Comparison of ENCODE assay signal across 21 cellular contexts in the genomic region with DNA sequence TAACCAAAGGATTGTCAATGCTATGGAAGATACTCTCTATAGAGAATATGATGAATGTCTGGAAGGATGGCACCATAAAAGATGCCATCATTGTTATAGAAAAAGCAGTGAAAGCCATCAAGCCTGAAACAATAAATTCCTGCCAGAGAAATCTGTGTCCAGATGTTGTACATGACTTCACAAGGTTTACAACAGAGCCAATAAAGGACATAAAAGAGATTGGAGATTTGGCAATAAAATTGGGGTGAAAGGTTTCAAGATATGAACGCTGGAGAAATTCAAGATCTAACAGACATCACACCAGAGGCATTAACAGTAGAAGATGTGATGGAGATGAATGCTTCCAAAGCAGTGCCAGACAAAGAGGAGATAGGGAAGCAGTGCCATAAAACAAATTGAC.
"Had no signal": no experiment of that assay in that cellular context is flagged by ENCODE, and none has a peak within 500 bp of the region (broad histone marks: within the 10 kb centered on the region; RNA-seq: fewer than 3 reads in every experiment).

No MANE protein-coding gene starts in this region.

- H3K27me3 Mint-ChIP-seq: naive thymus-derived CD4-positive, alpha-beta T cell; natural killer cell treated with Interleukin-12 subunit alpha and Interleukin-12 subunit beta and Interleukin-15 and Interleukin-18, amount 100 ng/mL, for 72 hours; progenitor cell of endocrine pancreas; stimulated activated naive CD8-positive, alpha-beta T cell treated with anti-CD3 and anti-CD28 coated beads, Interleukin-15, Interleukin-2, amounts not matched to agents 100 ng/mL and 50 ng/mL, for 24 hours had no signal

- H3K9me3 Mint-ChIP-seq: natural killer cell treated with Interleukin-12 subunit alpha and Interleukin-12 subunit beta and Interleukin-15 and Interleukin-18, amount 100 ng/mL, for 72 hours; stimulated activated effector memory CD8-positive, alpha-beta T cell treated with anti-CD3 and anti-CD28 coated beads, Interleukin-12 subunit alpha, Interleukin-12 subunit beta, amount 100 ng/mL, for 72 hours had no signal

- DNase-seq: hypothalamus; immature natural killer cell; kidney; left ventricle myocardium inferior; mesendoderm; naive thymus-derived CD4-positive, alpha-beta T cell; ovary; right lobe of liver; stimulated activated CD4-positive, alpha-beta T cell treated with anti-CD3 and anti-CD28 coated beads, Interleukin-12 subunit alpha, Interleukin-12 subunit beta, amount 100 ng/mL, for 4 hours; stimulated activated CD4-positive, alpha-beta T cell treated with anti-CD3 and anti-CD28 coated beads, Interleukin-15, amount 100 ng/mL, for 24 hours; stimulated activated CD4-positive, alpha-beta T cell treated with anti-CD3 and anti-CD28 coated beads, Interleukin-2, amount 100 ng/mL, for 24 hours; stimulated activated CD4-positive, alpha-beta T cell treated with anti-CD3 and anti-CD28 coated beads, Interleukin-4, amount 100 ng/mL, for 1 hour; stimulated activated naive CD4-positive, alpha-beta T cell; tibial artery; trophoblast cell; uterus had no signal

- H3K36me3 Mint-ChIP-seq: natural killer cell treated with Interleukin-12 subunit alpha and Interleukin-12 subunit beta and Interleukin-15 and Interleukin-18, amount 100 ng/mL, for 72 hours; stimulated activated effector memory CD8-positive, alpha-beta T cell treated with anti-CD3 and anti-CD28 coated beads, Interleukin-12 subunit alpha, Interleukin-12 subunit beta, amount 100 ng/mL, for 72 hours had no signal

- H3K27ac Mint-ChIP-seq: immature natural killer cell; mesothelial cell of epicardium; naive thymus-derived CD4-positive, alpha-beta T cell; progenitor cell of endocrine pancreas; stimulated activated effector memory CD8-positive, alpha-beta T cell treated with anti-CD3 and anti-CD28 coated beads, Interleukin-12 subunit alpha, Interleukin-12 subunit beta, amount 100 ng/mL, for 72 hours; stimulated activated naive CD8-positive, alpha-beta T cell treated with anti-CD3 and anti-CD28 coated beads, Interleukin-15, Interleukin-2, amounts not matched to agents 100 ng/mL and 50 ng/mL, for 24 hours had no signal

- ATAC-seq: naive thymus-derived CD4-positive, alpha-beta T cell; natural killer cell treated with Interleukin-12 subunit alpha and Interleukin-12 subunit beta and Interleukin-15 and Interleukin-18, amount 100 ng/mL, for 72 hours; right lobe of liver; stimulated activated effector memory CD8-positive, alpha-beta T cell treated with anti-CD3 and anti-CD28 coated beads, Interleukin-12 subunit alpha, Interleukin-12 subunit beta, amount 100 ng/mL, for 72 hours had no signal

- H3K4me3 Mint-ChIP-seq: immature natural killer cell; mesothelial cell of epicardium; naive thymus-derived CD4-positive, alpha-beta T cell; natural killer cell treated with Interleukin-12 subunit alpha and Interleukin-12 subunit beta and Interleukin-15 and Interleukin-18, amount 100 ng/mL, for 72 hours; stimulated activated effector memory CD8-positive, alpha-beta T cell treated with anti-CD3 and anti-CD28 coated beads, Interleukin-12 subunit alpha, Interleukin-12 subunit beta, amount 100 ng/mL, for 72 hours; stimulated activated naive CD8-positive, alpha-beta T cell treated with anti-CD3 and anti-CD28 coated beads, Interleukin-15, Interleukin-2, amounts not matched to agents 100 ng/mL and 50 ng/mL, for 24 hours had no signal
